12 cellular contexts compared by ENCODE assay signal in the genomic region with DNA sequence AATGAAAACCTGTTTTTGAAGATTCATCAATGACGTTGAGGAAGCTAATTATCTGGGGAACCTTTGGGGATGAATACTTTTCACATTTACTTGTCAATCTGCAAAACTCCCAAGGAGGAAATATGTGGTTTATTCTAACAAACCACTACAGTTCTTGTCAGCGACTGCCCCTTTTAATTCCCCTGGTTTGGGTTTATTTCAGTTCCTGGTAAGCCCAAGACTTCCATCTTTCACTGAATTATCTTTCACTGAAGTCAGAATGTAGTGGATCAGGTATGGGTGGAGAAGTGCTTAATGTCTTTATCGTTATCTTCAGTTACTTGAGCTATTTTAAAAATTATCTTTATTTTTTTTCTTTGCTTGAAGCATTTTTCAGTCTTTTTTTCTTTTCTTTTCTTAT. TPM values are rescaled to one million over a fixed set of nuclear protein-coding genes. Genes with fewer than 3 reads are reported as not detected.
DNase-seq lines count a peak whose midpoint lies in the region; ATAC-seq, FAIRE-seq and TF ChIP-seq lines count a peak whose summit lies in the region.
"Had no signal": no experiment of that assay in that cellular context is flagged by ENCODE, and none has a peak within 500 bp of the region (broad histone marks: within the 10 kb centered on the region; RNA-seq: fewer than 3 reads in every experiment).

No MANE protein-coding gene starts in this region.

- no peaks in the 10 kb centered on the region for H3K4me1 ChIP-seq in ACC112 (ENCODE audit: control insufficient read depth, insufficient read depth, low read length, unreplicated experiment)
- no peaks in the 10 kb centered on the region for H3K4me1 ChIP-seq in ES-I3 (ENCODE audit: insufficient read depth, low read length)
- H3K4me1 ChIP-seq in mesodermal cell (ENCODE audit: control insufficient read depth, insufficient read depth, low read length, poor library complexity, severe bottlenecking), result peaks cover 4% of the 10 kb centered on the region

- intact Hi-C loops in activated T-helper 1 cell treated with anti-CD3 and anti-CD28 coated beads, Interleukin-12 subunit alpha, Interleukin-12 subunit beta, Interleukin-2, Interleukin-4 antibody, amounts not matched to agents 30 ng/mL and 10 ng/mL and 1 ng/mL, durations not matched to agents 14 hours and 24 hours and 36 hours (cut with micrococcal nuclease), result loop anchor here (2.0 kb wide), 1 partner anchor 26 kb away; no protein-coding TSS in a partner anchor

- H3K4me1 Mint-ChIP-seq in activated T-helper 1 cell treated with anti-CD3 and anti-CD28 coated beads, Interleukin-12 subunit alpha, Interleukin-12 subunit beta, Interleukin-2, Interleukin-4 antibody, amounts not matched to agents 30 ng/mL and 10 ng/mL and 1 ng/mL, durations not matched to agents 14 hours and 24 hours and 36 hours (ENCODE audit: low read depth), result peaks cover 6% of the 10 kb centered on the region

- no peak for FAIRE-seq in GM12891 (lab: Jason Lieb, UNC)
- FAIRE-seq: islet of Langerhans had no signal

- peak overlapping the region; percentile 35 for H3K4me3 Mint-ChIP-seq in activated T-helper 1 cell treated with anti-CD3 and anti-CD28 coated beads, Interleukin-12 subunit alpha, Interleukin-12 subunit beta, Interleukin-2, Interleukin-4 antibody, amounts not matched to agents 30 ng/mL and 10 ng/mL and 1 ng/mL, durations not matched to agents 14 hours and 24 hours and 36 hours

- no peak for TF ChIP-seq POLR2A in GM12891 (IDR thresholded peaks at IDR 0.05; ENCODE audit: low read depth, low read length)

- DNase-seq in activated T-helper 1 cell treated with anti-CD3 and anti-CD28 coated beads, Interleukin-12 subunit alpha, Interleukin-12 subunit beta, Interleukin-2, Interleukin-4 antibody, amounts not matched to agents 30 ng/mL and 10 ng/mL and 1 ng/mL, durations not matched to agents 14 hours and 24 hours and 36 hours (ENCODE audit: low spot score), result no peak
- DNase-seq in cerebellum (ENCODE audit: low spot score) (no peak), GM12891 (ENCODE audit: insufficient read length, low spot score) (no peak), NCI-H82 treated with DMSO at 0.1 percent for 48 hours (lab: John Stamatoyannopoulos, UW; ENCODE audit: unreplicated experiment) (no peak)
- DNase-seq: GOT3, NCI-H1694 treated with DMSO at 0.1 percent for 48 hours had no signal

- H3K36me3 ChIP-seq in ACC112 (ENCODE audit: insufficient read depth, low read length) (no peaks in the 10 kb centered on the region), ES-I3 (ENCODE audit: insufficient read depth, low read length) (no peaks in the 10 kb centered on the region), mesodermal cell (ENCODE audit: control insufficient read depth, insufficient read depth, low read length) (no peaks in the 10 kb centered on the region)

- H3K4me3 ChIP-seq in ACC112 (ENCODE audit: low read depth, low read length) (peak overlapping the region; percentile 77), mesodermal cell (ENCODE audit: extremely low read depth, insufficient read depth, low read length, poor library complexity, severe bottlenecking) (peak overlapping the region; percentile 22)

- H3K27me3 ChIP-seq in ACC112 (ENCODE audit: insufficient read depth, low read length), result 0 out of 2 replicates have a peak, but pooled peaks cover 4% of the 10 kb centered on the region

- no peaks in the 10 kb centered on the region for H3K9me3 Mint-ChIP-seq in activated T-helper 1 cell treated with anti-CD3 and anti-CD28 coated beads, Interleukin-12 subunit alpha, Interleukin-12 subunit beta, Interleukin-2, Interleukin-4 antibody, amounts not matched to agents 30 ng/mL and 10 ng/mL and 1 ng/mL, durations not matched to agents 14 hours and 24 hours and 36 hours

- H3K27ac ChIP-seq in ACC112 (ENCODE audit: low read depth, low read length) (no peak overlapping the region), mesodermal cell (ENCODE audit: low read depth, low read length, severe bottlenecking) (no peak overlapping the region)
- H3K27ac ChIP-seq: C4-2B had no signal

- H2AFZ ChIP-seq in ACC112 (ENCODE audit: low read length, unreplicated experiment), result peak overlapping the region; percentile 77

- ATAC-seq in GM21723 (IDR thresholded peaks at IDR 0.05; ENCODE audit: unreplicated experiment), result no peak

- no peak overlapping the region for H3K27ac Mint-ChIP-seq in activated T-helper 1 cell treated with anti-CD3 and anti-CD28 coated beads, Interleukin-12 subunit alpha, Interleukin-12 subunit beta, Interleukin-2, Interleukin-4 antibody, amounts not matched to agents 30 ng/mL and 10 ng/mL and 1 ng/mL, durations not matched to agents 14 hours and 24 hours and 36 hours

- WGBS in mesodermal cell (ENCODE audit: insufficient coverage in 2 of 2), 2 experiments, result no CpG with 5 or more reads among the region's 3 CpGs

- H3K9me3 ChIP-seq in ES-I3 (ENCODE audit: control insufficient read depth, insufficient read depth, low read length), result peaks cover 3% of the 10 kb centered on the region; the same call in 1 of the 2 replicates
- H3K9me3 ChIP-seq in mesodermal cell (ENCODE audit: control insufficient read depth, low read length), result no peaks in the 10 kb centered on the region

- H3K79me2 ChIP-seq in ACC112 (ENCODE audit: control insufficient read depth, insufficient read depth, low read length, unreplicated experiment), result no peaks in the 10 kb centered on the region

- H3K27me3 Mint-ChIP-seq in activated T-helper 1 cell treated with anti-CD3 and anti-CD28 coated beads, Interleukin-12 subunit alpha, Interleukin-12 subunit beta, Interleukin-2, Interleukin-4 antibody, amounts not matched to agents 30 ng/mL and 10 ng/mL and 1 ng/mL, durations not matched to agents 14 hours and 24 hours and 36 hours (ENCODE audit: insufficient read depth), result peaks cover 26% of the 10 kb centered on the region

- peak overlapping the region; percentile 54; the same call in 1 of the 2 replicates for H3K9ac ChIP-seq in ES-I3 (ENCODE audit: low read depth, low read length)

- H3K36me3 Mint-ChIP-seq in activated T-helper 1 cell treated with anti-CD3 and anti-CD28 coated beads, Interleukin-12 subunit alpha, Interleukin-12 subunit beta, Interleukin-2, Interleukin-4 antibody, amounts not matched to agents 30 ng/mL and 10 ng/mL and 1 ng/mL, durations not matched to agents 14 hours and 24 hours and 36 hours (ENCODE audit: low read depth), result no peaks in the 10 kb centered on the region

TF ChIP-seq in GM12891, 5 proteins besides CTCF, POLR2A, EP300 and RAD21:
- TF ChIP-seq POU2F2 (IDR thresholded peaks at IDR 0.05; ENCODE audit: low read depth, low read length), result no peak
- TF ChIP-seq TAF1 (IDR thresholded peaks at IDR 0.05; ENCODE audit: low read depth, low read length), result no peak

RNA-seq across cellular contexts. Expression of a gene that starts 40.2 kb away (rescaled TPM):
- not detected in 2 replicates for total RNA-seq in activated T-helper 1 cell treated with anti-CD3 and anti-CD28 coated beads, Interleukin-12 subunit alpha, Interleukin-12 subunit beta, Interleukin-2, Interleukin-4 antibody, amounts not matched to agents 30 ng/mL and 10 ng/mL and 1 ng/mL, durations not matched to agents 14 hours and 24 hours and 36 hours
- 24.2 TPM for polyA plus RNA-seq in mesodermal cell (2013, experiment 1 of 2)
- polyA plus RNA-seq in mesodermal cell (2013, experiment 2 of 2), result 25.8 TPM
- total RNA-seq in cerebellum, result 8.4 TPM
- polyA plus RNA-seq in GM12891 (2012; ENCODE audit: low read depth, missing spikeins), result not detected
